Comparison of ENCODE assay signal across 10 cellular contexts in the genomic region with DNA sequence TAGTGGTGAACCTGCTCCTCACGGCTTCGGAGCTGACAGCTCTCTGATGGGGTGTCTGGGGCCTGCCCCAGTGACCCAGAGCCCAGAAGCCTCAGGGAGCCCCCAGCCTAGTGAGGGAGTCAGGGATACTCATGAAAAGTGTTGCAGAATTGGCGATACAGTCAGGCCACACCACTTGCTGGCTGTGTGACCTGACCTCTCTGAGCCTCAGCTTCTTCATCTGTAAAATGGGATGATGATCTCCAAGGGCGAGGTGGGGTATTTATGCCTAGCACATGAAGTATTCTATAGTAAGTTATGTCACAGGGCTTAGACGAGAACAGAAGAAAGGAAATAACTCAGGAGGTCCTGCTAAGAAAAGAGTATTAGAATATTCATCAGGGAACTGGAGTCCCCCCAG. TPM values are rescaled to one million over a fixed set of nuclear protein-coding genes. Genes with fewer than 3 reads are reported as not detected.
DNase-seq lines count a peak whose midpoint lies in the region; ATAC-seq and TF ChIP-seq lines count a peak whose summit lies in the region.
"Had no signal": no experiment of that assay in that cellular context is flagged by ENCODE, and none has a peak within 500 bp of the region (broad histone marks: within the 10 kb centered on the region; RNA-seq: fewer than 3 reads in every experiment).

No MANE protein-coding gene starts in this region.

- H3K27me3 ChIP-seq in mucosa of rectum (ENCODE audit: control insufficient read depth in 2 of 2, insufficient read depth in 2 of 2, low read length in 2 of 2) (no peaks in the 10 kb centered on the region), upper lobe of right lung (no peaks in the 10 kb centered on the region), foreskin keratinocyte (no peaks in the 10 kb centered on the region)
- H3K27me3 ChIP-seq: ascending aorta had no signal

- peaks cover 2% of the 10 kb centered on the region for H3K36me3 Mint-ChIP-seq in activated naive CD8-positive, alpha-beta T cell
- no peaks in the 10 kb centered on the region for H3K36me3 Mint-ChIP-seq in activated naive CD8-positive, alpha-beta T cell treated with anti-CD3 and anti-CD28 coated beads, Interleukin-2, amount 50 U/mL, for 24 hours (ENCODE audit: low read depth)
- H3K36me3 Mint-ChIP-seq in central memory CD8-positive, alpha-beta T cell (ENCODE audit: insufficient read depth) = no peaks in the 10 kb centered on the region

- no peak for ATAC-seq in activated naive CD8-positive, alpha-beta T cell treated with anti-CD3 and anti-CD28 coated beads, Interleukin-2, amount 50 U/mL, for 24 hours
- ATAC-seq in central memory CD8-positive, alpha-beta T cell (replicated peaks; ENCODE audit: extremely low read depth, poor library complexity, severe bottlenecking) = no peak
- ATAC-seq in upper lobe of right lung = no peak
- ATAC-seq in foreskin keratinocyte = no peak

- peaks cover 22% of the 10 kb centered on the region for H3K27me3 Mint-ChIP-seq in activated naive CD8-positive, alpha-beta T cell
- peaks cover 44% of the 10 kb centered on the region for H3K27me3 Mint-ChIP-seq in activated naive CD8-positive, alpha-beta T cell treated with anti-CD3 and anti-CD28 coated beads, Interleukin-2, amount 50 U/mL, for 24 hours
- peaks cover 42% of the 10 kb centered on the region for H3K27me3 Mint-ChIP-seq in central memory CD8-positive, alpha-beta T cell

- H3K4me1 ChIP-seq in mucosa of rectum (ENCODE audit: control insufficient read depth in 2 of 2, insufficient read depth in 2 of 2, low read length in 2 of 2) (peaks cover 16 to 23% of the 10 kb centered on the region in 2 donors), upper lobe of right lung (peaks cover 30% of the 10 kb centered on the region), foreskin keratinocyte (peaks cover 8% of the 10 kb centered on the region)
- H3K4me1 ChIP-seq: parathyroid adenoma had no signal

- H3K27ac Mint-ChIP-seq in activated naive CD8-positive, alpha-beta T cell = no peak overlapping the region
- H3K27ac Mint-ChIP-seq in activated naive CD8-positive, alpha-beta T cell treated with anti-CD3 and anti-CD28 coated beads, Interleukin-2, amount 50 U/mL, for 24 hours = no peak overlapping the region
- H3K27ac Mint-ChIP-seq in central memory CD8-positive, alpha-beta T cell (ENCODE audit: low read depth) = no peak overlapping the region

- no peaks in the 10 kb centered on the region for H3K9me3 Mint-ChIP-seq in activated naive CD8-positive, alpha-beta T cell (ENCODE audit: low read depth)
- H3K9me3 Mint-ChIP-seq in activated naive CD8-positive, alpha-beta T cell treated with anti-CD3 and anti-CD28 coated beads, Interleukin-2, amount 50 U/mL, for 24 hours = no peaks in the 10 kb centered on the region
- H3K9me3 Mint-ChIP-seq in central memory CD8-positive, alpha-beta T cell = no peaks in the 10 kb centered on the region

- peak overlapping the region; percentile 27 for H3K4me3 Mint-ChIP-seq in activated naive CD8-positive, alpha-beta T cell
- no peak overlapping the region for H3K4me3 Mint-ChIP-seq in activated naive CD8-positive, alpha-beta T cell treated with anti-CD3 and anti-CD28 coated beads, Interleukin-2, amount 50 U/mL, for 24 hours
- H3K4me3 Mint-ChIP-seq in central memory CD8-positive, alpha-beta T cell = peak overlapping the region; percentile 25

- H3K9me3 ChIP-seq in mucosa of rectum (ENCODE audit: control insufficient read depth in 2 of 2, low read length in 2 of 2) (no peaks in the 10 kb centered on the region), upper lobe of right lung (no peaks in the 10 kb centered on the region)
- H3K9me3 ChIP-seq: ascending aorta had no signal

- peaks cover 26% of the 10 kb centered on the region for H3K4me1 Mint-ChIP-seq in activated naive CD8-positive, alpha-beta T cell (ENCODE audit: low read depth)
- peaks cover 27% of the 10 kb centered on the region for H3K4me1 Mint-ChIP-seq in activated naive CD8-positive, alpha-beta T cell treated with anti-CD3 and anti-CD28 coated beads, Interleukin-2, amount 50 U/mL, for 24 hours
- peaks cover 16% of the 10 kb centered on the region for H3K4me1 Mint-ChIP-seq in central memory CD8-positive, alpha-beta T cell

- no peak for DNase-seq in activated naive CD8-positive, alpha-beta T cell treated with anti-CD3 and anti-CD28 coated beads, Interleukin-2, amount 50 U/mL, for 24 hours
- DNase-seq in central memory CD8-positive, alpha-beta T cell (ENCODE audit: low spot score in 2 of 2) = no peak
- peak; percentile 35 for DNase-seq in upper lobe of right lung
- no peak for DNase-seq in GDM1 (lab: John Stamatoyannopoulos, UW)
- no peak for DNase-seq in foreskin keratinocyte
- no peak for DNase-seq in NCI-H1694 treated with DMSO at 0.1 percent for 48 hours (lab: John Stamatoyannopoulos, UW)

- H3K36me3 ChIP-seq in mucosa of rectum (ENCODE audit: control insufficient read depth in 2 of 2, insufficient read depth in 2 of 2, low read length in 2 of 2) (no peaks in the 10 kb centered on the region), upper lobe of right lung (no peaks in the 10 kb centered on the region)
- H3K36me3 ChIP-seq: ascending aorta had no signal

- TF ChIP-seq CTCF in upper lobe of right lung (IDR thresholded peaks at IDR 0.05) (no peak), foreskin keratinocyte (conservative IDR thresholded peaks at IDR 0.05) (no peak)

- intact Hi-C loops in upper lobe of right lung (cut with DNase I) = loop anchor here (10.0 kb wide), 1 partner anchor 120 kb away; no protein-coding TSS in a partner anchor

- H3K9ac ChIP-seq in mucosa of rectum (ENCODE audit: low read depth in 1 of 2, low read length in 2 of 2) = peak overlapping the region in 1 of 2 donors; percentile 81
- H3K9ac ChIP-seq: parathyroid adenoma had no signal

- H3K27ac ChIP-seq in mucosa of rectum (ENCODE audit: low read depth in 2 of 2, low read length in 2 of 2) (peak overlapping the region in 1 of 2 donors; percentile 25), upper lobe of right lung (no peak overlapping the region), foreskin keratinocyte (no peak overlapping the region)
- H3K27ac ChIP-seq: parathyroid adenoma had no signal

- H3K4me3 ChIP-seq in mucosa of rectum (ENCODE audit: low read length in 2 of 2) (peak overlapping the region; percentile 49 to 80), upper lobe of right lung (peak overlapping the region; percentile 59)

RNA-seq across cellular contexts. Expression of a gene that starts 1.6 kb away (rescaled TPM):
- total RNA-seq in upper lobe of right lung (14.7 TPM), foreskin keratinocyte (15.4 and 18.1 TPM in 2 replicates)
- polyA plus RNA-seq in foreskin keratinocyte = 19.2 and 19.5 TPM in 2 replicates
- total RNA-seq: ascending aorta had no signal
